11 cellular contexts compared by ENCODE assay signal in the genomic region with DNA sequence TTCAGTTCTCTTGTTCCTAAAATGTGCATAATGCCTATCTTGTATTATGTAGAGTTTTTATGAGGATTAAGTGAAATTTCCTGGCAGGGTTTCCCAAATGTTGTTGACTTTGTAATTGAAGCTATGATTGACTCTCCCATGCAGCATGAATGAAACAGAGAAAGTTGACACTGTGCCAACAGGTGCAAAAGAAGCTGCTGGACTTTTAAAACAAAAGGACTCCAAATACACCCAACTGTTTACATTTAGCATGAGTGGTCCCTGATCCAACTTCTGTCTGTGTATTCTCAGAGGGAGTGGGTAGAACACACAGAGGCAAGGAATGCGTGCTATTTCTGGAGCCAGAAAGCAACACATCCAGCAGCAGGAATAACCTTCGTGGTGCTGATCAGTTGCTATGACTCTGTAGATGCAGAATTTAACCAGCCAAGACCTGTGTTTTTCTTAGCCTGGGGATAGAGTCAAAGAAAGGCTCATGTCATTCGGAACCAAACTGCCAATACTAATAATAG. TPM values are rescaled to one million over a fixed set of nuclear protein-coding genes. Genes with fewer than 3 reads are reported as not detected.
DNase-seq lines count a peak whose midpoint lies in the region; ATAC-seq, FAIRE-seq and TF ChIP-seq lines count a peak whose summit lies in the region.
"Had no signal": no experiment of that assay in that cellular context is flagged by ENCODE, and none has a peak within 500 bp of the region (broad histone marks: within the 10 kb centered on the region; RNA-seq: fewer than 3 reads in every experiment).

No MANE protein-coding gene starts in this region.

- ATAC-seq in pancreas (peak; percentile 56 to 77 (median 73)), GM21515 (IDR thresholded peaks at IDR 0.05; ENCODE audit: unreplicated experiment) (no peak)
- ATAC-seq: activated naive CD4-positive, alpha-beta T cell treated with anti-CD3 and anti-CD28 coated beads, Interleukin-2, amount 50 U/mL, for 72 hours had no signal

- H3K27ac ChIP-seq in colonic mucosa (no peak overlapping the region), pancreas (no peak overlapping the region)
- H3K27ac ChIP-seq: upper lobe of left lung had no signal

- TF ChIP-seq CTCF in colonic mucosa (IDR thresholded peaks at IDR 0.05) (no peak), pancreas (IDR thresholded peaks at IDR 0.05) (no peak)

- H3K27me3 ChIP-seq in colonic mucosa (no peaks in the 10 kb centered on the region), pancreas (no peaks in the 10 kb centered on the region)
- H3K27me3 ChIP-seq: upper lobe of left lung had no signal

- H3K9me3 ChIP-seq in colonic mucosa (no peaks in the 10 kb centered on the region), pancreas (no peaks in the 10 kb centered on the region)
- H3K9me3 ChIP-seq: upper lobe of left lung had no signal

- intact Hi-C loops in colonic mucosa (cut with DNase I) = no loop called here
- intact Hi-C loops in pancreas (cut with DNase I) = no loop called here

- no peaks in the 10 kb centered on the region for H3K4me1 ChIP-seq in colonic mucosa
- peaks cover 0 to 5% (median 0%) of the 10 kb centered on the region in 3 donors for H3K4me1 ChIP-seq in pancreas
- H3K4me1 ChIP-seq: upper lobe of left lung had no signal

- peak; percentile 75 for DNase-seq in ELR (ENCODE audit: low read depth)
- peak; percentile 77 for DNase-seq in NCI-H2107 treated with DMSO at 0.1 percent for 48 hours (lab: John Stamatoyannopoulos, UW; ENCODE audit: unreplicated experiment)
- DNase-seq in colonic mucosa = peak; percentile 63
- no peak for DNase-seq in pancreas
- no peak for DNase-seq in stimulated activated naive CD4-positive, alpha-beta T cell treated with Interleukin-2 at 50 U/mL for 16 hours (lab: John Stamatoyannopoulos, UW)
- DNase-seq in SIG-M5 (lab: John Stamatoyannopoulos, UW) = no peak
- no peak for DNase-seq in hypothalamus (lab: John Stamatoyannopoulos, UW)
- DNase-seq: upper lobe of left lung had no signal

- no peak for FAIRE-seq in pancreas (lab: Jason Lieb, UNC)

- 47 to 59% methylated on average over 3 of the region's 3 CpGs for WGBS in pancreas, 2 donors

- H3K4me3 ChIP-seq in colonic mucosa = no peak overlapping the region
- H3K4me3 ChIP-seq in pancreas = no peak overlapping the region
- H3K4me3 ChIP-seq: skin epidermis, upper lobe of left lung had no signal

- no peak overlapping the region for H3K9ac ChIP-seq in colonic mucosa (ENCODE audit: low read depth in 2 of 2, low read length in 2 of 2)

- H3K36me3 ChIP-seq in colonic mucosa = no peaks in the 10 kb centered on the region
- H3K36me3 ChIP-seq in pancreas = no peaks in the 10 kb centered on the region
- H3K36me3 ChIP-seq: upper lobe of left lung had no signal

RNA-seq across cellular contexts. Expression of a gene that starts 14.4 kb away (rescaled TPM):
- under 1 TPM; 0.49 to 0.80 TPM for total RNA-seq in colonic mucosa
- total RNA-seq in pancreas = 10 to 100 TPM in 2 of 6 donors, 1 to 10 TPM in 3, under 1 TPM in 1; 0.79 to 18.3 (median 3.6) TPM
- 10 to 100 TPM in 1 of 2 donors, 1 to 10 TPM in 1; 2.7 to 23.6 TPM for polyA plus RNA-seq in pancreas

Comparison
In these comparisons a context has a peak if more than half of its experiments do, and no peak if none do; other contexts are left out.
1. DNase-seq: peak in ELR (single experiment), NCI-H2107 treated with DMSO at 0.1 percent for 48 hours (single experiment) and colonic mucosa (single experiment); none in pancreas (0 of 6), stimulated activated naive CD4-positive, alpha-beta T cell treated with Interleukin-2 at 50 U/mL for 16 hours (single experiment), SIG-M5 (single experiment) and hypothalamus (0 of 51).